ENCODE assay signal across 8 cellular contexts in the genomic region with DNA sequence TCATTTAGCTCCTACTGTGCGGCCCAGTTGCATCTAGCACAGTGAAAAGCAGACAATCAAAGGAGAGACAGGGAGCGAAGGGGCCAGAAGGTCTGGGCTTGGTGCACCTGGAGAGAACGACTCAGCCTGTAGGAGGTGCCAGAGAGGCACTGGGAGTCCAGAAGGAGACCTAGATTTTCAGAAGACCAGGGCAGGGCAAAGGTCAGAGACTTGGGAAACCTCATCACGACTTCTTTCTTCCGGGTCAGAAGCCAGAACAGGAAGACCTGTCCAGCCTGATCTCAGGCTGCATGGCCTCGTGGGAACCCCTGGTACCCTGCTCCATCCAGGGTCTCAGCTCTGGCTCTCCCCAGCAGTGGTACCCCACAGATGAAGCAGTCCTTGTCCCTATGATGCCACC. TPM values are rescaled to one million over a fixed set of nuclear protein-coding genes. Genes with fewer than 3 reads are reported as not detected.
DNase-seq lines count a peak whose midpoint lies in the region; ATAC-seq, FAIRE-seq and TF ChIP-seq lines count a peak whose summit lies in the region.
"Had no signal": no experiment of that assay in that cellular context is flagged by ENCODE, and none has a peak within 500 bp of the region (broad histone marks: within the 10 kb centered on the region; RNA-seq: fewer than 3 reads in every experiment).

No MANE protein-coding gene starts in this region.

- intact Hi-C loops in dendritic cell treated with granulocyte-macrophage colony-stimulating factor and Interleukin-4, amounts not matched to agents 40 ng/mL and 50 ng/mL, for 4 days (cut with micrococcal nuclease): no loop called here
- intact Hi-C loops in pancreas (cut with DNase I): no loop called here
- intact Hi-C loops in CD4-positive, alpha-beta memory T cell (cut with micrococcal nuclease): no loop called here

- FAIRE-seq in pancreas (lab: Jason Lieb, UNC): no peak

- no peak overlapping the region for H3K4me3 ChIP-seq in pancreas
- no peak overlapping the region for H3K4me3 ChIP-seq in CD4-positive, alpha-beta memory T cell (ENCODE audit: low read length in 2 of 2)

- H3K27me3 ChIP-seq in pancreas: no peaks in the 10 kb centered on the region
- H3K27me3 ChIP-seq in CD4-positive, alpha-beta memory T cell (ENCODE audit: insufficient read depth, low read length): no peaks in the 10 kb centered on the region

- no peaks in the 10 kb centered on the region for H3K9me3 Mint-ChIP-seq in dendritic cell treated with granulocyte-macrophage colony-stimulating factor and Interleukin-4, amounts not matched to agents 40 ng/mL and 50 ng/mL, for 4 days
- H3K9me3 Mint-ChIP-seq in CD4-positive, alpha-beta memory T cell: no peaks in the 10 kb centered on the region

- peak overlapping the region; percentile 20 for H3K4me3 Mint-ChIP-seq in dendritic cell treated with granulocyte-macrophage colony-stimulating factor and Interleukin-4, amounts not matched to agents 40 ng/mL and 50 ng/mL, for 4 days
- H3K4me3 Mint-ChIP-seq in CD4-positive, alpha-beta memory T cell: no peak overlapping the region

- peak overlapping the region; percentile 96 for H3K27ac Mint-ChIP-seq in dendritic cell treated with granulocyte-macrophage colony-stimulating factor and Interleukin-4, amounts not matched to agents 40 ng/mL and 50 ng/mL, for 4 days
- H3K27ac Mint-ChIP-seq in CD4-positive, alpha-beta memory T cell: peak overlapping the region in 2 of 7 donors; percentile 2 to 29

- no peaks in the 10 kb centered on the region for H3K27me3 Mint-ChIP-seq in dendritic cell treated with granulocyte-macrophage colony-stimulating factor and Interleukin-4, amounts not matched to agents 40 ng/mL and 50 ng/mL, for 4 days
- no peaks in the 10 kb centered on the region for H3K27me3 Mint-ChIP-seq in CD4-positive, alpha-beta memory T cell

- H3K27ac ChIP-seq in pancreas: no peak overlapping the region
- H3K27ac ChIP-seq in CD4-positive, alpha-beta memory T cell (ENCODE audit: low read depth, low read length): no peak overlapping the region

- H3K4me1 Mint-ChIP-seq in dendritic cell treated with granulocyte-macrophage colony-stimulating factor and Interleukin-4, amounts not matched to agents 40 ng/mL and 50 ng/mL, for 4 days (ENCODE audit: low read depth): peaks cover 81% of the 10 kb centered on the region
- H3K4me1 Mint-ChIP-seq in CD4-positive, alpha-beta memory T cell: peaks cover 11 to 24% (median 18%) of the 10 kb centered on the region in 4 donors

- H3K4me1 ChIP-seq in pancreas: peaks cover 0 to 25% (median 0%) of the 10 kb centered on the region in 3 donors
- H3K4me1 ChIP-seq in CD4-positive, alpha-beta memory T cell (ENCODE audit: insufficient read depth, low read length): peaks cover 25% of the 10 kb centered on the region

- WGBS in pancreas, 2 donors: 40 to 43% methylated on average over 6 of the region's 6 CpGs

- H3K9me3 ChIP-seq in pancreas: no peaks in the 10 kb centered on the region
- no peaks in the 10 kb centered on the region for H3K9me3 ChIP-seq in CD4-positive, alpha-beta memory T cell (ENCODE audit: control insufficient read depth in 1 of 2, low read length in 2 of 2)

- TF ChIP-seq CTCF in GM12873 (IDR thresholded peaks at IDR 0.05; ENCODE audit: insufficient read depth, low read depth, low read length, missing control alignments) (peak; percentile 70), pancreas (IDR thresholded peaks at IDR 0.05) (peak; percentile 11 to 41 (median 32))

- DNase-seq in MV-4-11 (lab: John Stamatoyannopoulos, UW) (peak; percentile 80), pancreas (peak in 2 of 6 donors; percentile 50 to 58), NCI-H128 (lab: John Stamatoyannopoulos, UW; ENCODE audit: unreplicated experiment) (no peak)
- DNase-seq in CD4-positive, alpha-beta memory T cell: no peak
- DNase-seq: activated CD8-positive, alpha-beta memory T cell treated with anti-CD3 and anti-CD28 coated beads, Interleukin-2, amount 50 U/mL, for 48 hours had no signal

- no peak for ATAC-seq in pancreas
- ATAC-seq in GM19035 (IDR thresholded peaks at IDR 0.05; ENCODE audit: unreplicated experiment): no peak

- H3K36me3 Mint-ChIP-seq in dendritic cell treated with granulocyte-macrophage colony-stimulating factor and Interleukin-4, amounts not matched to agents 40 ng/mL and 50 ng/mL, for 4 days (ENCODE audit: low read depth): peaks cover 91% of the 10 kb centered on the region
- H3K36me3 Mint-ChIP-seq in CD4-positive, alpha-beta memory T cell: no peaks in the 10 kb centered on the region

- POLR2A ChIA-PET in CD4-positive, alpha-beta memory T cell (lab: Charles Lee; ENCODE audit: partially characterized antibody): no interaction called here

- no peaks in the 10 kb centered on the region for H3K36me3 ChIP-seq in pancreas
- no peaks in the 10 kb centered on the region for H3K36me3 ChIP-seq in CD4-positive, alpha-beta memory T cell (ENCODE audit: insufficient read depth, low read length)

- CTCF ChIA-PET in CD4-positive, alpha-beta memory T cell (lab: Charles Lee; ENCODE audit: partially characterized antibody): interaction anchor here (0.9 to 5.3 kb wide), 4 partner anchors 12 to 103 kb away, joined by 3 to 27 read pairs (median 3); no protein-coding TSS in a partner anchor

RNA-seq across cellular contexts. Expression of gene AGAP3, which starts 5.2 kb away (rescaled TPM):
- 10 to 100 TPM; 41.5 to 81.0 (median 54.7) TPM for total RNA-seq in pancreas
- polyA plus RNA-seq in pancreas: 10 to 100 TPM; 89.8 to 93.9 TPM
- 10 to 100 TPM; 52.9 to 65.8 TPM for total RNA-seq in CD4-positive, alpha-beta memory T cell
- 1 to 10 TPM; 3.0 to 9.5 TPM for polyA plus RNA-seq in CD4-positive, alpha-beta memory T cell

RNA-seq across cellular contexts. Expression of gene TMUB1, which starts 8.1 kb away (rescaled TPM):
- 10 to 100 TPM; 34.5 to 49.8 (median 39.3) TPM for total RNA-seq in pancreas
- 100 to 1,000 TPM in 1 of 2 donors, 10 to 100 TPM in 1; 52.8 to 103 TPM for polyA plus RNA-seq in pancreas
- total RNA-seq in CD4-positive, alpha-beta memory T cell: 10 to 100 TPM; 42.6 to 48.7 TPM
- polyA plus RNA-seq in CD4-positive, alpha-beta memory T cell: 10 to 100 TPM; 48.9 to 66.7 TPM

RNA-seq across cellular contexts. Expression of gene FASTK, which starts 10.8 kb away (rescaled TPM):
- 10 to 100 TPM; 23.5 to 51.1 (median 35.9) TPM for total RNA-seq in pancreas
- polyA plus RNA-seq in pancreas: 100 to 1,000 TPM; 178 to 265 TPM
- total RNA-seq in CD4-positive, alpha-beta memory T cell: 100 to 1,000 TPM; 123 to 126 TPM
- 10 to 100 TPM; 51.2 to 62.2 TPM for polyA plus RNA-seq in CD4-positive, alpha-beta memory T cell

RNA-seq across cellular contexts. Expression of gene SLC4A2, which starts 32.0 kb away (rescaled TPM):
- 100 to 1,000 TPM in 1 of 6 donors, 10 to 100 TPM in 5; 69.2 to 117 (median 85.5) TPM for total RNA-seq in pancreas
- polyA plus RNA-seq in pancreas: 100 to 1,000 TPM; 188 to 211 TPM
- total RNA-seq in CD4-positive, alpha-beta memory T cell: 10 to 100 TPM; 82.7 to 84.7 TPM
- 10 to 100 TPM; 12.8 to 24.3 TPM for polyA plus RNA-seq in CD4-positive, alpha-beta memory T cell

RNA-seq across cellular contexts. Expression of gene CDK5, which starts 33.7 kb away (rescaled TPM):
- total RNA-seq in pancreas: 1 to 10 TPM; 3.7 to 7.0 (median 4.8) TPM
- 1 to 10 TPM; 4.6 to 7.8 TPM for polyA plus RNA-seq in pancreas
- 1 to 10 TPM; 6.3 to 7.5 TPM for total RNA-seq in CD4-positive, alpha-beta memory T cell
- polyA plus RNA-seq in CD4-positive, alpha-beta memory T cell: 10 to 100 TPM; 10.8 to 15.2 TPM
